Comparison of ENCODE assay signal across 23 cellular contexts in the genomic region with DNA sequence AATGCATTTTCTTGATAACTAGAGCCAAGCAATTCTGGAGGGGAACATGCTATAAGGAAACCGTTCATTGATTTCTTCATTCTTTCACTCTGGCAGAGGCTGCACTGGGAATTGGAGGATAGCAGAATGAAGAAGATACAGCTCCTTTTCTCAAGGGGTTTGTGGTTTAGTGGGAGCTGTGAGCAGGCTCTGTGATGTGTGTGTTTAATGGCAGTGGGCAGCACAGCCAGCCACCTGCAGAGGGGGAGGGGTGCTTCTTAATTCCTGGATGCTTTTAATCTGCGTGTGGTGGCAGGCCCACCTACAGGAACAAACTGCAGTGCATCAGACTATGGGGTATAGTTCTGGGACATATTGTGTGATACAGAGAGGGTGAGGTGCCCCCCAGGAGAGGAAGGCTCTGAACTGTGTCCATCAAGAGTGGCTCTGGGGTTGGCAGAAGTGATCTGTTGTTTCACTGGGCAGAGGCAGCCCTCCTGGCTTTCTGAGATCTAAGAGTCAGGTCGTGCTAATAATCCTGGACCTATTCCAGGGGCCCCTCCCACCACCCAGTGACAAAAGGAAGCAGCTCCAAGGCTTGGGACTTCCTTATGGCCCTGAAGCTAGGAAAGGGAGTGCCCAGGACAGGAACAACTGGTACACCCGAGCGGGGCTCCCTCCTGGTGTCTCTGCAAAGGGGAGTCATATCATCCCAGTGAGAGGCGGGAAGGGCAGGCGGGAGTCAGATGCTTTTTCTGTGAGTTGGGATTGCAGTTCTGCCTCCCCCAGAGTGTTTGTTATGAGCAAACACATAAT. TPM values are rescaled to one million over a fixed set of nuclear protein-coding genes. Genes with fewer than 3 reads are reported as not detected.
DNase-seq lines count a peak whose midpoint lies in the region; ATAC-seq and TF ChIP-seq lines count a peak whose summit lies in the region.
"Had no signal": no experiment of that assay in that cellular context is flagged by ENCODE, and none has a peak within 500 bp of the region (broad histone marks: within the 10 kb centered on the region; RNA-seq: fewer than 3 reads in every experiment).

No MANE protein-coding gene starts in this region.

- no peak overlapping the region for H3K4me3 ChIP-seq in osteoblast (ENCODE audit: insufficient read depth, low read length)
- H3K4me3 ChIP-seq: ascending aorta, pancreas, right lobe of liver had no signal

- H3K36me3 Mint-ChIP-seq in H9 (ENCODE audit: insufficient read depth in 1 of 3, low read depth in 3 of 3): no peaks in the 10 kb centered on the region
- H3K36me3 Mint-ChIP-seq: activated naive CD4-positive, alpha-beta T cell treated with anti-CD3 and anti-CD28 coated beads, Interleukin-2, amount 10 ng/mL, durations not matched to agents 7 days and 5 days; CD4-positive, CD25-positive, alpha-beta regulatory T cell had no signal

- no peaks in the 10 kb centered on the region for H3K27me3 ChIP-seq in H9 (ENCODE audit: insufficient read depth, low read length)
- H3K27me3 ChIP-seq in osteoblast (ENCODE audit: insufficient read depth, low read length): no peaks in the 10 kb centered on the region
- H3K27me3 ChIP-seq: ascending aorta, pancreas, right lobe of liver had no signal

- H3K9me3 ChIP-seq in H9 (ENCODE audit: control insufficient read depth, low read depth, low read length): no peaks in the 10 kb centered on the region
- no peaks in the 10 kb centered on the region for H3K9me3 ChIP-seq in osteoblast (ENCODE audit: low read depth, low read length)
- H3K9me3 ChIP-seq: ascending aorta, pancreas, right lobe of liver had no signal

- H4K5ac ChIP-seq in H9 (ENCODE audit: insufficient read length, low read depth, low read length): no peak overlapping the region

- no peak overlapping the region for H3K18ac ChIP-seq in H9 (ENCODE audit: insufficient read length, low read depth, low read length)

- H3K23ac ChIP-seq in H9 (ENCODE audit: insufficient read length, low read depth, low read length): no peak overlapping the region

- DNase-seq in NCI-H1417 (lab: John Stamatoyannopoulos, UW) (peak; percentile 1 to 41 (median 17)), NCI-H1417 treated with DMSO at 0.1 percent for 48 hours (lab: John Stamatoyannopoulos, UW) (no peak), H9 (no peak), NCI-H82 treated with DMSO at 0.1 percent for 48 hours (lab: John Stamatoyannopoulos, UW; ENCODE audit: unreplicated experiment) (peak; percentile 26), mucosa of gallbladder (ENCODE audit: low spot score) (peak; percentile 28), osteoblast (ENCODE audit: insufficient read length, low spot score, missing footprints) (no peak), left cardiac atrium (no peak), T-helper 2 cell (no peak)
- DNase-seq: ACHN; activated naive CD4-positive, alpha-beta T cell treated with anti-CD3 and anti-CD28 coated beads, Interleukin-2, amount 10 ng/mL, durations not matched to agents 7 days and 5 days; activated T-cell treated with anti-CD3 and anti-CD28 coated beads, Interleukin-2, amount 50 U/mL, for 72 hours; CD4-positive, CD25-positive, alpha-beta regulatory T cell; erythroblast; foreskin melanocyte; islet precursor cell; mammary epithelial cell; NCI-H1694 treated with DMSO at 0.1 percent for 48 hours; NCI-H446 treated with DMSO at 0.1 percent for 48 hours; pancreas; SHP77 had no signal

- H2BK12ac ChIP-seq in H9 (ENCODE audit: insufficient read length, low read depth, low read length): no peak overlapping the region

- H4K91ac ChIP-seq in H9 (ENCODE audit: insufficient read length, low read depth, low read length): no peak overlapping the region

- intact Hi-C loops in left cardiac atrium (cut with DNase I): no loop called here

- H3K14ac ChIP-seq in H9 (ENCODE audit: insufficient read depth, low read length): no peak overlapping the region

- H3K27ac ChIP-seq in H9 (ENCODE audit: insufficient read length, low read depth, low read length): no peak overlapping the region
- H3K27ac ChIP-seq in osteoblast (ENCODE audit: low read depth, low read length): no peak overlapping the region
- H3K27ac ChIP-seq: ascending aorta, pancreas, right lobe of liver had no signal

- no peaks in the 10 kb centered on the region for H3K79me1 ChIP-seq in H9 (ENCODE audit: insufficient read depth, low read depth, low read length, poor library complexity, severe bottlenecking)

- H2BK15ac ChIP-seq in H9 (ENCODE audit: low read depth, low read length): no peak overlapping the region

- no peak overlapping the region for H2AK5ac ChIP-seq in H9 (ENCODE audit: insufficient read length, low read length)

- no peak overlapping the region for H4K8ac ChIP-seq in H9 (replicated peaks; ENCODE audit: insufficient read length, low read depth, low read length)

- H2BK5ac ChIP-seq in H9 (ENCODE audit: insufficient read length, low read length): no peak overlapping the region

- no peak overlapping the region for H3T11ph ChIP-seq in H9 (ENCODE audit: low read length)

- H3K79me2 ChIP-seq in H9 (ENCODE audit: insufficient read depth, low read length): no peaks in the 10 kb centered on the region
- no peaks in the 10 kb centered on the region for H3K79me2 ChIP-seq in osteoblast (ENCODE audit: insufficient read depth, low read length)

- H3K56ac ChIP-seq in H9 (ENCODE audit: insufficient read length, low read depth, low read length): no peak overlapping the region

- H2AFZ ChIP-seq in H9 (ENCODE audit: low read length): no peak overlapping the region
- H2AFZ ChIP-seq in osteoblast (ENCODE audit: low read length): no peak overlapping the region

- peak overlapping the region in 2 of 3 experiments; percentile 14 to 95; a peak in 2 of 7 replicates for H3K27ac Mint-ChIP-seq in H9
- H3K27ac Mint-ChIP-seq: activated naive CD4-positive, alpha-beta T cell treated with anti-CD3 and anti-CD28 coated beads, Interleukin-2, amount 10 ng/mL, durations not matched to agents 7 days and 5 days; activated T-cell treated with anti-CD3 and anti-CD28 coated beads, Interleukin-2, amount 50 U/mL, for 72 hours; CD4-positive, CD25-positive, alpha-beta regulatory T cell had no signal

- peak overlapping the region in 1 of 2 experiments; percentile 16; a peak in 1 of 5 replicates for H3K4me3 Mint-ChIP-seq in H9
- H3K4me3 Mint-ChIP-seq: activated naive CD4-positive, alpha-beta T cell treated with anti-CD3 and anti-CD28 coated beads, Interleukin-2, amount 10 ng/mL, durations not matched to agents 7 days and 5 days; activated T-cell treated with anti-CD3 and anti-CD28 coated beads, Interleukin-2, amount 50 U/mL, for 72 hours; CD4-positive, CD25-positive, alpha-beta regulatory T cell had no signal

- H3K4me1 Mint-ChIP-seq in H9: peaks cover 5% of the 10 kb centered on the region in 2 experiments; a peak in 3 of 4 replicates
- H3K4me1 Mint-ChIP-seq: CD4-positive, CD25-positive, alpha-beta regulatory T cell had no signal

- no peak overlapping the region for H3K4ac ChIP-seq in H9 (ENCODE audit: low read depth, low read length)

- ATAC-seq in left cardiac atrium: no peak
- ATAC-seq: activated T-cell treated with anti-CD3 and anti-CD28 coated beads, Interleukin-2, amount 50 U/mL, for 72 hours; HCT116 had no signal

- H3K4me1 ChIP-seq in H9 (ENCODE audit: insufficient read depth, low read length) (no peaks in the 10 kb centered on the region), osteoblast (ENCODE audit: insufficient read depth, low read length) (peaks cover 17% of the 10 kb centered on the region)
- H3K4me1 ChIP-seq: ascending aorta, pancreas, right lobe of liver had no signal

- TF ChIP-seq CTCF in H9 (conservative IDR thresholded peaks at IDR 0.05) (no peak), osteoblast (IDR thresholded peaks at IDR 0.05; ENCODE audit: extremely low read depth, low read depth, low read length) (no peak)

- WGBS in H9 (ENCODE audit: extremely low coverage, insufficient read length, low lambda C conversion rate): no CpG with 5 or more reads among the region's 7 CpGs

- H4K20me1 ChIP-seq in H9 (ENCODE audit: control insufficient read depth, insufficient read depth, insufficient read length) (no peaks in the 10 kb centered on the region), osteoblast (ENCODE audit: insufficient read depth, low read length) (no peaks in the 10 kb centered on the region)

- H3K23me2 ChIP-seq in H9 (ENCODE audit: insufficient read length, low read depth, low read length, poor library complexity, severe bottlenecking): no peaks in the 10 kb centered on the region

- H3K9ac ChIP-seq in H9 (ENCODE audit: extremely low read depth, insufficient read length, low read length): no peak overlapping the region

- H3K36me3 ChIP-seq in osteoblast (ENCODE audit: insufficient read depth, low read length): no peaks in the 10 kb centered on the region
- H3K36me3 ChIP-seq: ascending aorta, pancreas, right lobe of liver had no signal

- H2BK120ac ChIP-seq in H9 (ENCODE audit: low read depth, low read length, poor library complexity, severe bottlenecking): no peak overlapping the region

- H3K27me3 Mint-ChIP-seq in H9 (ENCODE audit: low read depth): no peaks in the 10 kb centered on the region
- H3K27me3 Mint-ChIP-seq: activated naive CD4-positive, alpha-beta T cell treated with anti-CD3 and anti-CD28 coated beads, Interleukin-2, amount 10 ng/mL, durations not matched to agents 7 days and 5 days had no signal

- no peak overlapping the region for H2BK20ac ChIP-seq in H9 (ENCODE audit: low read depth, low read length, poor library complexity, severe bottlenecking)

- H3K4me2 ChIP-seq in H9 (ENCODE audit: insufficient read depth, insufficient read length, low read length): no peak overlapping the region
- no peak overlapping the region for H3K4me2 ChIP-seq in osteoblast (ENCODE audit: insufficient read depth, low read length)

- no peaks in the 10 kb centered on the region for H3K9me3 Mint-ChIP-seq in H9
- H3K9me3 Mint-ChIP-seq: activated naive CD4-positive, alpha-beta T cell treated with anti-CD3 and anti-CD28 coated beads, Interleukin-2, amount 10 ng/mL, durations not matched to agents 7 days and 5 days; activated T-cell treated with anti-CD3 and anti-CD28 coated beads, Interleukin-2, amount 50 U/mL, for 72 hours; CD4-positive, CD25-positive, alpha-beta regulatory T cell had no signal

RNA-seq across cellular contexts. Expression of a gene that starts 32.1 kb away (rescaled TPM):
- total RNA-seq in H9 (2021) (1,949 and 1,966 TPM in 2 replicates), mucosa of gallbladder (978 TPM), osteoblast (1,685 and 1,757 TPM in 2 replicates), left cardiac atrium (100 to 1,000 TPM; 889 to 894 TPM)

RNA-seq across cellular contexts. Expression of a gene that starts 36.5 kb away (rescaled TPM):
- 37.6 and 38.0 TPM in 2 replicates for total RNA-seq in H9 (2021)
- total RNA-seq in mucosa of gallbladder: 12.1 TPM
- 11.9 and 16.2 TPM in 2 replicates for total RNA-seq in osteoblast
- 10 to 100 TPM in 1 of 2 donors, 1 to 10 TPM in 1; 9.7 to 10.2 TPM for total RNA-seq in left cardiac atrium

Comparison
In these comparisons a context has a peak if more than half of its experiments do, and no peak if none do; other contexts are left out.
1. DNase-seq: peak in NCI-H1417 (3 of 3), NCI-H82 treated with DMSO at 0.1 percent for 48 hours (single experiment) and mucosa of gallbladder (single experiment); none in NCI-H1417 treated with DMSO at 0.1 percent for 48 hours (single experiment), H9 (single experiment), osteoblast (single experiment), left cardiac atrium (single experiment) and T-helper 2 cell (0 of 5).